ENCODE assay signal across 8 cellular contexts in genomic region chr14:57317248-57317833, GRCh38. TPM values are rescaled to one million over a fixed set of nuclear protein-coding genes. Genes with fewer than 3 reads are reported as not detected.
DNase-seq lines count a peak whose midpoint lies in the region; ATAC-seq and TF ChIP-seq lines count a peak whose summit lies in the region.

No MANE protein-coding gene starts in this region.

- intact Hi-C loops in Right ventricle myocardium superior (cut with DNase I) (loop anchor here (5.0 kb wide), 1 partner anchor 825 kb away; no protein-coding TSS in a partner anchor), Right ventricle myocardium inferior (cut with DNase I) (loop anchor here (10.0 kb wide), 1 partner anchor 653 kb away; no protein-coding TSS in a partner anchor)
- intact Hi-C loops in naive thymus-derived CD4-positive, alpha-beta T cell (cut with micrococcal nuclease): loop anchor here (1.0 to 10.0 kb wide), 7 partner anchors 115 to 1585 kb away; no protein-coding TSS in a partner anchor

- no peaks in the 10 kb centered on the region for H3K4me1 ChIP-seq in naive thymus-derived CD4-positive, alpha-beta T cell (ENCODE audit: control insufficient read depth in 2 of 2, insufficient read depth in 2 of 2, low read length in 2 of 2)

- peaks cover 0 to 6% (median 2%) of the 10 kb centered on the region in 11 donors for H3K9me3 Mint-ChIP-seq in naive thymus-derived CD4-positive, alpha-beta T cell
- H3K9me3 Mint-ChIP-seq in stimulated activated effector memory CD8-positive, alpha-beta T cell treated with anti-CD3 and anti-CD28 coated beads, Interleukin-12 subunit alpha, Interleukin-12 subunit beta, amount 100 ng/mL, for 72 hours: no peaks in the 10 kb centered on the region

- H3K36me3 ChIP-seq in naive thymus-derived CD4-positive, alpha-beta T cell (ENCODE audit: control insufficient read depth in 2 of 3, insufficient read depth in 3 of 3, low read length in 3 of 3): no peaks in the 10 kb centered on the region

- no peaks in the 10 kb centered on the region for H3K27me3 ChIP-seq in naive thymus-derived CD4-positive, alpha-beta T cell (ENCODE audit: control insufficient read depth in 2 of 2, insufficient read depth in 2 of 2, low read length in 2 of 2)

- peaks cover 0 to 5% (median 2%) of the 10 kb centered on the region in 5 donors for H3K36me3 Mint-ChIP-seq in naive thymus-derived CD4-positive, alpha-beta T cell
- H3K36me3 Mint-ChIP-seq in stimulated activated effector memory CD8-positive, alpha-beta T cell treated with anti-CD3 and anti-CD28 coated beads, Interleukin-12 subunit alpha, Interleukin-12 subunit beta, amount 100 ng/mL, for 72 hours: no peaks in the 10 kb centered on the region

- ATAC-seq in Right ventricle myocardium superior (ENCODE audit: poor library complexity) (peak; percentile 71), Right ventricle myocardium inferior (no peak)
- ATAC-seq in naive thymus-derived CD4-positive, alpha-beta T cell: peak; percentile 76
- ATAC-seq in stimulated activated effector memory CD8-positive, alpha-beta T cell treated with anti-CD3 and anti-CD28 coated beads, Interleukin-12 subunit alpha, Interleukin-12 subunit beta, amount 100 ng/mL, for 72 hours: peak; percentile 64

- peak; percentile 41 for DNase-seq in Right ventricle myocardium superior
- DNase-seq in Right ventricle myocardium inferior (ENCODE audit: missing footprints): no peak
- DNase-seq in HT-29 (ENCODE audit: low spot score): peak; percentile 78
- peak; percentile 42 for DNase-seq in NOMO-1 treated with dmso at 0.1 percent for 144 hours (lab: John Stamatoyannopoulos, UW; ENCODE audit: unreplicated experiment)
- peak; percentile 82 for DNase-seq in activated CD8-positive, alpha-beta memory T cell treated with anti-CD3 and anti-CD28 coated beads, Interleukin-2, amount 50 U/mL, for 48 hours
- DNase-seq in epithelial cell of proximal tubule (ENCODE audit: low read depth): peak; percentile 45
- peak; percentile 28 to 76 (median 68) for DNase-seq in naive thymus-derived CD4-positive, alpha-beta T cell
- peak; percentile 62 to 76 for DNase-seq in stimulated activated effector memory CD8-positive, alpha-beta T cell treated with anti-CD3 and anti-CD28 coated beads, Interleukin-12 subunit alpha, Interleukin-12 subunit beta, amount 100 ng/mL, for 72 hours (ENCODE audit: low spot score in 2 of 2)

- H3K27ac Mint-ChIP-seq in naive thymus-derived CD4-positive, alpha-beta T cell: peak overlapping the region in 1 of 9 donors; percentile 52
- no peak overlapping the region for H3K27ac Mint-ChIP-seq in stimulated activated effector memory CD8-positive, alpha-beta T cell treated with anti-CD3 and anti-CD28 coated beads, Interleukin-12 subunit alpha, Interleukin-12 subunit beta, amount 100 ng/mL, for 72 hours

- peak; percentile 92 for TF ChIP-seq CTCF in epithelial cell of proximal tubule (conservative IDR thresholded peaks at IDR 0.05; ENCODE audit: low read depth, low read length)

- H3K4me3 Mint-ChIP-seq in naive thymus-derived CD4-positive, alpha-beta T cell: no peak overlapping the region
- no peak overlapping the region for H3K4me3 Mint-ChIP-seq in stimulated activated effector memory CD8-positive, alpha-beta T cell treated with anti-CD3 and anti-CD28 coated beads, Interleukin-12 subunit alpha, Interleukin-12 subunit beta, amount 100 ng/mL, for 72 hours

- no peaks in the 10 kb centered on the region for H3K9me3 ChIP-seq in naive thymus-derived CD4-positive, alpha-beta T cell (ENCODE audit: control insufficient read depth in 2 of 3, low read length in 3 of 3)

- POLR2A ChIA-PET in naive thymus-derived CD4-positive, alpha-beta T cell (lab: Charles Lee): interaction anchor here (0.7 kb wide), 1 partner anchor 113 kb away, joined by 3 read pairs; no protein-coding TSS in a partner anchor

- peaks cover 0 to 5% (median 0%) of the 10 kb centered on the region in 5 donors for H3K27me3 Mint-ChIP-seq in naive thymus-derived CD4-positive, alpha-beta T cell

- H3K4me1 Mint-ChIP-seq in naive thymus-derived CD4-positive, alpha-beta T cell: peaks cover 0 to 6% (median 5%) of the 10 kb centered on the region in 7 donors
- peaks cover 6% of the 10 kb centered on the region for H3K4me1 Mint-ChIP-seq in stimulated activated effector memory CD8-positive, alpha-beta T cell treated with anti-CD3 and anti-CD28 coated beads, Interleukin-12 subunit alpha, Interleukin-12 subunit beta, amount 100 ng/mL, for 72 hours

- H3K27ac ChIP-seq in naive thymus-derived CD4-positive, alpha-beta T cell (ENCODE audit: low read depth, low read length): no peak overlapping the region

- no peak overlapping the region for H3K4me3 ChIP-seq in epithelial cell of proximal tubule (ENCODE audit: low read depth, low read length)
- H3K4me3 ChIP-seq in naive thymus-derived CD4-positive, alpha-beta T cell (ENCODE audit: low read length): no peak overlapping the region

- CTCF ChIA-PET in naive thymus-derived CD4-positive, alpha-beta T cell (lab: Charles Lee): interaction anchor here (1.2 to 3.4 kb wide), 3 partner anchors 17 to 830 kb away, joined by 3 to 22 read pairs (median 8); no protein-coding TSS in a partner anchor

RNA-seq across cellular contexts. Expression of gene AP5M1, which starts 48.6 kb away (rescaled TPM):
- 34.9 TPM for total RNA-seq in Right ventricle myocardium superior
- total RNA-seq in Right ventricle myocardium inferior: 42.9 TPM
- 7.8 and 13.2 TPM in 2 replicates for total RNA-seq in HT-29 (2014; rRNA removed; shearing (Covaris generic))
- total RNA-seq in epithelial cell of proximal tubule: 18.7 and 22.3 TPM in 2 replicates
- 10 to 100 TPM; 42.3 to 62.8 (median 52.1) TPM for total RNA-seq in naive thymus-derived CD4-positive, alpha-beta T cell
- polyA plus RNA-seq in naive thymus-derived CD4-positive, alpha-beta T cell: 10 to 100 TPM; 35.6 to 43.1 TPM

RNA-seq across cellular contexts. Expression of gene EXOC5, which starts 48.6 kb away (rescaled TPM):
- 49.9 TPM for total RNA-seq in Right ventricle myocardium superior
- 63.3 TPM for total RNA-seq in Right ventricle myocardium inferior
- 15.0 and 15.9 TPM in 2 replicates for total RNA-seq in HT-29 (2014; rRNA removed; shearing (Covaris generic))
- total RNA-seq in epithelial cell of proximal tubule: 42.0 and 43.8 TPM in 2 replicates
- total RNA-seq in naive thymus-derived CD4-positive, alpha-beta T cell: 10 to 100 TPM; 27.3 to 71.6 (median 42.2) TPM
- polyA plus RNA-seq in naive thymus-derived CD4-positive, alpha-beta T cell: 10 to 100 TPM; 50.6 to 55.1 TPM
